ENCODE assay signal across 10 cellular contexts in the genomic region with DNA sequence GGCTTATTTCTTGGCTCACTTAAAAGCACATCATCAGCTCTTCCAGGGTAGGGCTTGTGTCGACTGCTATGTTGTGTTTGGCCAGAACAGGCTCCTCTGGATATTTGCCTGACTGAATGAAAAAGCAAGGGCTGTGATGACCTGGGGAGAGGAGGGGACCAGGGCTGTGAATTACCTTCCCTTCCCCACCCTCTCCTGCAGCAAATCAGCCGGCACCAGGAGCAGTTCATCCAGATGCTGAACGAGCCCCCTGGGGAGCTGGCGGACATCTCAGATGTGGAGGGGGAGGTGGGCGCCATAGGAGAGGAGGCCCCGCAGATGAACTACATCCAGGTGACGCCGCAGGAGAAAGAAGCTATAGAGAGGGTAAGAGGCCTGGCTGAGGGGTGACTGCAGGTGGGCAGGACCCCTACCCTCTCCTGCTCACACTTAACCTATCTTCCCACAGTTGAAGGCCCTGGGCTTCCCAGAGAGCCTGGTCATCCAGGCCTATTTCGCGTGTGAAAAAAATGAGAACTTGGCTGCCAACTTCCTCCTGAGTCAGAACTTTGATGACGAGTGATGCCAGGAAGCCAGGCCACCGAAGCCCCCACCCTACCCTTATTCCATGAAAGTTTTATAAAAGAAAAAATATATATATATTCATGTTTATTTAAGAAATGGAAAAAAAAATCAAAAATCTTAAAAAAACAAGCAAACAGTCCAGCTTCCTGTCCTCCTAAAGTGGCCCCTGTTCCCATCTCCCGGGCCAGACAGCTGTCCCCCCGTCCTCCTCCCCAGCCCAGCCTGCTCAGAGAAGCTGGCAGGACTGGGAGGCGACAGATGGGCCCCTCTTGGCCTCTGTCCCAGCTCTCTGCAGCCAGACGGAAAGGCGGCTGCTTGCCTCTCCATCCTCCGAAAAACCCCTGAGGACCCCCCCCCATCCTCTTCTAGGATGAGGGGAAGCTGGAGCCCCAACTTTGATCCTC. TPM values are rescaled to one million over a fixed set of nuclear protein-coding genes. Genes with fewer than 3 reads are reported as not detected.
DNase-seq lines count a peak whose midpoint lies in the region; ATAC-seq and TF ChIP-seq lines count a peak whose summit lies in the region.
"Had no signal": no experiment of that assay in that cellular context is flagged by ENCODE, and none has a peak within 500 bp of the region (broad histone marks: within the 10 kb centered on the region; RNA-seq: fewer than 3 reads in every experiment).

No MANE protein-coding gene starts in this region.

- no peak for ATAC-seq in CD4-positive, alpha-beta T cell (ENCODE audit: poor library complexity)
- ATAC-seq in GM18502 (IDR thresholded peaks at IDR 0.05; ENCODE audit: poor library complexity, unreplicated experiment): no peak

- H3K27ac Mint-ChIP-seq in CD4-positive, alpha-beta T cell: no peak overlapping the region

- peaks cover 48 to 58% (median 53%) of the 10 kb centered on the region in 3 donors for H3K36me3 ChIP-seq in skeletal muscle tissue (ENCODE audit: control insufficient read depth in 3 of 3, insufficient read depth in 3 of 3, low read length in 3 of 3)

- H3K27me3 ChIP-seq in skeletal muscle tissue (ENCODE audit: control insufficient read depth in 3 of 3, insufficient read depth in 3 of 3, low read length in 3 of 3): no peaks in the 10 kb centered on the region
- H3K27me3 ChIP-seq in CD4-positive, alpha-beta T cell (ENCODE audit: control insufficient read depth, insufficient read depth, low read length): no peaks in the 10 kb centered on the region

- H3K4me3 ChIP-seq in skeletal muscle tissue (ENCODE audit: low read length in 3 of 3): no peak overlapping the region

- H3K9me3 Mint-ChIP-seq in CD4-positive, alpha-beta T cell: no peaks in the 10 kb centered on the region

- POLR2A ChIA-PET in RWPE1 (lab: Yijun Ruan, JAX; ENCODE audit: low non-redundant PET): interaction anchor here (0.9 kb wide), 1 partner anchor 15 kb away, joined by 3 read pairs; no protein-coding TSS in a partner anchor
- POLR2A ChIA-PET in CD4-positive, alpha-beta T cell (lab: Charles Lee): interaction anchor here (1.4 to 2.0 kb wide), 2 partner anchors 14 to 19 kb away, joined by 5 to 8 read pairs; a partner anchor contains a TSS

- H3K9me3 ChIP-seq in skeletal muscle tissue (ENCODE audit: control insufficient read depth in 3 of 3, low read length in 3 of 3): no peaks in the 10 kb centered on the region
- H3K9me3 ChIP-seq in CD4-positive, alpha-beta T cell (ENCODE audit: control insufficient read depth, low read length): no peaks in the 10 kb centered on the region

- intact Hi-C loops in CD4-positive, alpha-beta T cell (cut with DNase I, micrococcal nuclease): no loop called here

- peaks cover 57 to 74% (median 63%) of the 10 kb centered on the region in 3 donors for H3K4me1 ChIP-seq in skeletal muscle tissue (ENCODE audit: control insufficient read depth in 3 of 3, insufficient read depth in 3 of 3, low read length in 3 of 3)

- peaks cover 23% of the 10 kb centered on the region for H3K4me1 Mint-ChIP-seq in CD4-positive, alpha-beta T cell (ENCODE audit: low read depth)

- peaks cover 73% of the 10 kb centered on the region for H3K36me3 Mint-ChIP-seq in CD4-positive, alpha-beta T cell (ENCODE audit: low read depth)

- TF ChIP-seq CTCF in RWPE1 (conservative IDR thresholded peaks at IDR 0.05; ENCODE audit: low read depth): no peak
- no peak for TF ChIP-seq CTCF in CD4-positive, alpha-beta T cell (IDR thresholded peaks at IDR 0.05)

- H3K27me3 Mint-ChIP-seq in CD4-positive, alpha-beta T cell: no peaks in the 10 kb centered on the region

- no peak overlapping the region for H3K4me3 Mint-ChIP-seq in CD4-positive, alpha-beta T cell

- H3K9ac ChIP-seq in skeletal muscle tissue (ENCODE audit: low read depth in 1 of 3, low read length in 3 of 3): peak overlapping the region in 1 of 3 donors; percentile 33
- H3K9ac ChIP-seq: KMS-11 had no signal

- H3K27ac ChIP-seq in RWPE1: peak overlapping the region; percentile 80
- H3K27ac ChIP-seq in skeletal muscle tissue (ENCODE audit: low read depth, low read length): peak overlapping the region; percentile 25
- H3K27ac ChIP-seq in CD4-positive, alpha-beta T cell (ENCODE audit: low read depth, low read length): no peak overlapping the region
- H3K27ac ChIP-seq: KMS-11 had no signal

- DNase-seq in H4 (ENCODE audit: low spot score): peak; percentile 76
- no peak for DNase-seq in RWPE1 (ENCODE audit: low spot score)
- DNase-seq in fibroblast of gingiva (ENCODE audit: low read depth): peak; percentile 73
- no peak for DNase-seq in foreskin melanocyte
- no peak for DNase-seq in CD4-positive, alpha-beta T cell
- no peak for DNase-seq in Kasumi-1 (lab: John Stamatoyannopoulos, UW)

- CTCF ChIA-PET in RWPE1 (lab: Yijun Ruan, JAX): interaction anchor here (0.6 to 1.5 kb wide), 2 partner anchors 12 to 13 kb away, joined by 5 to 6 read pairs; no protein-coding TSS in a partner anchor
- CTCF ChIA-PET in CD4-positive, alpha-beta T cell (lab: Charles Lee): interaction anchor here (0.6 to 5.5 kb wide), 2 partner anchors 12 to 25 kb away, joined by 4 to 30 read pairs; no protein-coding TSS in a partner anchor

RNA-seq across cellular contexts. Expression of a gene that starts 4.3 kb away (rescaled TPM):
- 46.3 and 47.4 TPM in 2 replicates for total RNA-seq in H4 (2014; rRNA removed; shearing (Covaris generic))
- total RNA-seq in skeletal muscle tissue: 21.4 TPM
- total RNA-seq in CD4-positive, alpha-beta T cell: 10 to 100 TPM; 12.1 to 12.8 TPM

RNA-seq across cellular contexts. Expression of a gene that starts 7.1 kb away (rescaled TPM):
- 209 and 217 TPM in 2 replicates for total RNA-seq in H4 (2014; rRNA removed; shearing (Covaris generic))
- 57.9 TPM for total RNA-seq in skeletal muscle tissue
- 10 to 100 TPM; 90.0 to 92.7 TPM for total RNA-seq in CD4-positive, alpha-beta T cell

RNA-seq across cellular contexts. Expression of a gene that starts 14.4 kb away (rescaled TPM):
- total RNA-seq in H4 (2014; rRNA removed; shearing (Covaris generic)): 1,463 and 1,526 TPM in 2 replicates
- 382 TPM for total RNA-seq in skeletal muscle tissue
- 100 to 1,000 TPM; 558 to 559 TPM for total RNA-seq in CD4-positive, alpha-beta T cell

RNA-seq across cellular contexts. Expression of a gene that starts 16.6 kb away (rescaled TPM):
- 0.06 TPM in 1 of 2 replicates, not detected in the other for total RNA-seq in H4 (2014; rRNA removed; shearing (Covaris generic))
- total RNA-seq in skeletal muscle tissue: not detected
- total RNA-seq in CD4-positive, alpha-beta T cell: not detected
- total RNA-seq: subcutaneous adipose tissue had no signal

RNA-seq across cellular contexts. Expression of a gene that starts 19.3 kb away (rescaled TPM):
- 59.4 and 90.9 TPM in 2 replicates for total RNA-seq in H4 (2014; rRNA removed; shearing (Covaris generic))
- total RNA-seq in skeletal muscle tissue: 49.1 TPM
- total RNA-seq in CD4-positive, alpha-beta T cell: 10 to 100 TPM; 17.2 TPM

Comparison
In these comparisons a context has a peak if more than half of its experiments do, and no peak if none do; other contexts are left out.
1. DNase-seq: peak in H4 (single experiment) and fibroblast of gingiva (single experiment); none in RWPE1 (single experiment), foreskin melanocyte (single experiment), CD4-positive, alpha-beta T cell (0 of 10) and Kasumi-1 (0 of 2).